In genomic region chr7:148747274-148747673, GRCh38 we compare ENCODE assay signal across 1 cellular context.
A peak's percentile ranks its signal among the peaks of the same experiment; 100 is the strongest.
TF ChIP-seq lines count a peak whose summit lies in the region.

No MANE protein-coding gene starts in this region.

TF ChIP-seq in K562, 482 proteins besides CTCF, POLR2A, EP300 and RAD21 (continued from another document):
- no peak for TF ChIP-seq BCL6 (CRISPR knock-in tag; IDR thresholded peaks at IDR 0.05)
- TF ChIP-seq FOXA1 (IDR thresholded peaks at IDR 0.05; ENCODE audit: borderline replicate concordance), result no peak
- no peak for TF ChIP-seq MTA1 (IDR thresholded peaks at IDR 0.05; ENCODE audit: borderline replicate concordance)
- TF ChIP-seq ZBTB17 (CRISPR knock-in tag; IDR thresholded peaks at IDR 0.05), result no peak
- TF ChIP-seq PHB2 (IDR thresholded peaks at IDR 0.05; ENCODE audit: low read depth), result no peak
- peak; percentile 3 for TF ChIP-seq ZNF146 (CRISPR knock-in tag; IDR thresholded peaks at IDR 0.05; ENCODE audit: unreplicated experiment)
- TF ChIP-seq MAFG (tag; conservative IDR thresholded peaks at IDR 0.05), result no peak
- TF ChIP-seq POLR2AphosphoS5 (IDR thresholded peaks at IDR 0.05; ENCODE audit: control insufficient read depth, insufficient read depth, low read depth, low read length), result no peak
- no peak for TF ChIP-seq LARP7 (IDR thresholded peaks at IDR 0.05)
- TF ChIP-seq PKNOX1 (IDR thresholded peaks at IDR 0.05), result peak; percentile 31; the same call in 1 of the 2 replicates
